In the genomic region with DNA sequence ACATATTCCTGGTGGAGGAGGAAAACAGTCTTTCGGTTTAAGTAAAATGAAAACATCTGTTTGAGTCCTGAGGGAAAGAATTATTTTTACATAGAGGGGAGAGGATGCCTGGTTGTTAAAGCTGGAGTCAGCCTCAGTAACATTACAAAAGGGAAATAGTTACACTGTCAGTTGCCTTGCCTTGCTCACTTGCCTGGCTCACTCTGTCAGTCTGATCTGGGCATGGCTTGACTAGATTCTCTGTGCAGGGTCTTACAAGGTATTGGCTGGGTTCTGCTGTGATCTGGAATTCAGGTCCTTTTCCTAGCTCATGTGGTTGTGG, we compare ENCODE assay signal across 2 cellular contexts.
TF ChIP-seq lines count a peak whose summit lies in the region.

No MANE protein-coding gene starts in this region.

TF ChIP-seq in WTC11, 78 proteins besides CTCF, POLR2A, EP300 and RAD21:
- no peak for TF ChIP-seq SP1 (CRISPR knock-in tag; conservative IDR thresholded peaks at IDR 0.05)
- TF ChIP-seq FOXK1 (CRISPR knock-in tag; IDR thresholded peaks at IDR 0.05), result no peak
- no peak for TF ChIP-seq TP53 (CRISPR knock-in tag; IDR thresholded peaks at IDR 0.05)
- no peak for TF ChIP-seq ELF4 (CRISPR knock-in tag; IDR thresholded peaks at IDR 0.05; ENCODE audit: low read depth)
- TF ChIP-seq GTF2I (CRISPR knock-in tag; conservative IDR thresholded peaks at IDR 0.05), result no peak
- no peak for TF ChIP-seq TEAD4 (CRISPR knock-in tag; IDR thresholded peaks at IDR 0.05)
- no peak for TF ChIP-seq ZNF532 (CRISPR knock-in tag; IDR thresholded peaks at IDR 0.05; ENCODE audit: borderline replicate concordance)
- TF ChIP-seq SMAD3 (CRISPR knock-in tag; IDR thresholded peaks at IDR 0.05; ENCODE audit: borderline replicate concordance), result no peak
- TF ChIP-seq ESRRA (CRISPR knock-in tag; IDR thresholded peaks at IDR 0.05; ENCODE audit: borderline replicate concordance), result no peak
- TF ChIP-seq, protein P1, sequence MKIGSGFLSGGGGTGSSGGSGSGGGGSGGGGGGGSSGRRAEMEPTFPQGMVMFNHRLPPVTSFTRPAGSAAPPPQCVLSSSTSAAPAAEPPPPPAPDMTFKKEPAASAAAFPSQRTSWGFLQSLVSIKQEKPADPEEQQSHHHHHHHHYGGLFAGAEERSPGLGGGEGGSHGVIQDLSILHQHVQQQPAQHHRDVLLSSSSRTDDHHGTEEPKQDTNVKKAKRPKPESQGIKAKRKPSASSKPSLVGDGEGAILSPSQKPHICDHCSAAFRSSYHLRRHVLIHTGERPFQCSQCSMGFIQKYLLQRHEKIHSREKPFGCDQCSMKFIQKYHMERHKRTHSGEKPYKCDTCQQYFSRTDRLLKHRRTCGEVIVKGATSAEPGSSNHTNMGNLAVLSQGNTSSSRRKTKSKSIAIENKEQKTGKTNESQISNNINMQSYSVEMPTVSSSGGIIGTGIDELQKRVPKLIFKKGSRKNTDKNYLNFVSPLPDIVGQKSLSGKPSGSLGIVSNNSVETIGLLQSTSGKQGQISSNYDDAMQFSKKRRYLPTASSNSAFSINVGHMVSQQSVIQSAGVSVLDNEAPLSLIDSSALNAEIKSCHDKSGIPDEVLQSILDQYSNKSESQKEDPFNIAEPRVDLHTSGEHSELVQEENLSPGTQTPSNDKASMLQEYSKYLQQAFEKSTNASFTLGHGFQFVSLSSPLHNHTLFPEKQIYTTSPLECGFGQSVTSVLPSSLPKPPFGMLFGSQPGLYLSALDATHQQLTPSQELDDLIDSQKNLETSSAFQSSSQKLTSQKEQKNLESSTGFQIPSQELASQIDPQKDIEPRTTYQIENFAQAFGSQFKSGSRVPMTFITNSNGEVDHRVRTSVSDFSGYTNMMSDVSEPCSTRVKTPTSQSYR (CRISPR knock-in tag; IDR thresholded peaks at IDR 0.05), result no peak
- no peak for TF ChIP-seq ATF6 (CRISPR knock-in tag; IDR thresholded peaks at IDR 0.05)

TF ChIP-seq in H1, 55 proteins besides CTCF, POLR2A, EP300 and RAD21:
- TF ChIP-seq SP1 (IDR thresholded peaks at IDR 0.05; ENCODE audit: low read depth, low read length) (no peak), KDM5A (IDR thresholded peaks at IDR 0.05; ENCODE audit: low read length) (no peak), JUN (IDR thresholded peaks at IDR 0.05; ENCODE audit: low read depth, low read length) (no peak), CTBP2 (IDR thresholded peaks at IDR 0.05; ENCODE audit: borderline replicate concordance, insufficient read depth, insufficient read length, low read length) (no peak), SP2 (IDR thresholded peaks at IDR 0.05; ENCODE audit: low read length) (no peak), RBBP5 (IDR thresholded peaks at IDR 0.05; ENCODE audit: borderline replicate concordance, low read depth, low read length) (no peak), TCF12 (IDR thresholded peaks at IDR 0.05; ENCODE audit: low read depth, low read length) (no peak), PHF8 (conservative IDR thresholded peaks at IDR 0.05; ENCODE audit: low read depth, low read length) (no peak), EGR1 (IDR thresholded peaks at IDR 0.05; ENCODE audit: borderline replicate concordance, low read depth, low read length) (no peak), CHD7 (IDR thresholded peaks at IDR 0.05; ENCODE audit: insufficient replicate concordance, low read length) (no peak), SIX5 (IDR thresholded peaks at IDR 0.05; ENCODE audit: low read depth, low read length) (no peak), E2F6 (IDR thresholded peaks at IDR 0.05) (no peak), SAP30 (IDR thresholded peaks at IDR 0.05; ENCODE audit: insufficient read depth, insufficient replicate concordance, low read length) (no peak), KDM1A (IDR thresholded peaks at IDR 0.05; ENCODE audit: borderline replicate concordance, low read length) (no peak), NANOG (IDR thresholded peaks at IDR 0.05; ENCODE audit: insufficient read depth, low read depth, low read length, poor library complexity, severe bottlenecking) (no peak)
TF ChIP-seq in H1: peak in this region for 0.
